Comparison of ENCODE assay signal across 1 cellular context in the genomic region with DNA sequence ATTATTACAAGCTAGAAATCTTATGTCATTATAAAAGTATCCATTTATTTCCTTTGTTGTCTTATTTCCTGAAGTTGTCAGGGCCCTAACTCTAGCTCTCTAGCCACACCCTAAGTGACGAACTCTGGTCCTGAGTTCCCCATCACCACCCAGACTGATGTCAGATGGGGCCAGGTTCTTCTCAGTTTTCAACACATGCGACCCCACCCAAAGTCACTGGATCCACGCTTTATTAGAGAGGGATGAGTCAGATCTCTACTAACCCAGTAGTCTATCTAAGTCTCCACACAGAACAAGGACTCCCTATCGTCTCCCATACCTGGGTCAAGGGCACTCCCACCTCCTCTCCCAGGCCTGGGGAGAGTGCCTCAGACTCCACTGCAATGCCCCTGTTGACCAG.
TF ChIP-seq lines count a peak whose summit lies in the region.

No MANE protein-coding gene starts in this region.

TF ChIP-seq in HepG2, 621 proteins besides CTCF, POLR2A, EP300 and RAD21:
- TF ChIP-seq ZNF337 (CRISPR knock-in tag; IDR thresholded peaks at IDR 0.05; ENCODE audit: borderline replicate concordance, low read depth) (no peak), ZNF331 (CRISPR knock-in tag; IDR thresholded peaks at IDR 0.05) (no peak)
